ENCODE assay signal across 8 cellular contexts in genomic region chr1:226100436-226101347, GRCh38. TPM values are rescaled to one million over a fixed set of nuclear protein-coding genes. Genes with fewer than 3 reads are reported as not detected.
DNase-seq lines count a peak whose midpoint lies in the region; ATAC-seq and TF ChIP-seq lines count a peak whose summit lies in the region.

No MANE protein-coding gene starts in this region.

- no peak overlapping the region for H4K8ac ChIP-seq in H9 (replicated peaks; ENCODE audit: insufficient read length, low read depth, low read length)

- peak overlapping the region; percentile 88 for H3K4me2 ChIP-seq in H9 (ENCODE audit: insufficient read depth, insufficient read length, low read length)

- no peak for TF ChIP-seq EP300 in transverse colon (IDR thresholded peaks at IDR 0.05; ENCODE audit: low read depth)

- DNase-seq in CD1c-positive myeloid dendritic cell (ENCODE audit: extremely low spot score) (peak; percentile 57), H9 (no peak), endodermal cell (peak; percentile 77), transverse colon (peak; percentile 55), NCI-H2107 treated with DMSO at 0.1 percent for 48 hours (lab: John Stamatoyannopoulos, UW; ENCODE audit: unreplicated experiment) (no peak)
- DNase-seq in activated CD4-positive, alpha-beta T cell treated with anti-CD3 and anti-CD28 coated beads, Interleukin-2, amount 10 ng/mL, durations not matched to agents 7 days and 5 days = peak; percentile 37

- H3K9me3 Mint-ChIP-seq in H9 = no peaks in the 10 kb centered on the region
- H3K9me3 Mint-ChIP-seq in activated CD4-positive, alpha-beta T cell treated with anti-CD3 and anti-CD28 coated beads, Interleukin-2, amount 10 ng/mL, durations not matched to agents 7 days and 5 days = no peaks in the 10 kb centered on the region
- no peaks in the 10 kb centered on the region for H3K9me3 Mint-ChIP-seq in endodermal cell

- intact Hi-C loops in transverse colon (cut with DNase I; ENCODE audit: low total_unique reads) = no loop called here

- no peak overlapping the region for H2BK5ac ChIP-seq in H9 (ENCODE audit: insufficient read length, low read length)

- no peak overlapping the region for H4K91ac ChIP-seq in H9 (ENCODE audit: insufficient read length, low read depth, low read length)

- no peak overlapping the region for H2BK15ac ChIP-seq in H9 (ENCODE audit: low read depth, low read length)

- POLR2A ChIA-PET in activated CD4-positive, alpha-beta T cell treated with anti-CD3 and anti-CD28 coated beads, Interleukin-2, amount 10 ng/mL, durations not matched to agents 7 days and 5 days (lab: Charles Lee) = interaction anchor here (1.2 kb wide), 1 partner anchor 101 kb away, joined by 4 read pairs; the partner anchor contains the start of gene SDE2

- H3K14ac ChIP-seq in H9 (ENCODE audit: insufficient read depth, low read length) = no peak overlapping the region

- H3K4me3 Mint-ChIP-seq in H9 = peak overlapping the region; percentile 69 to 73
- H3K4me3 Mint-ChIP-seq in activated CD4-positive, alpha-beta T cell treated with anti-CD3 and anti-CD28 coated beads, Interleukin-2, amount 10 ng/mL, durations not matched to agents 7 days and 5 days = peak overlapping the region; percentile 79
- H3K4me3 Mint-ChIP-seq in endodermal cell = peak overlapping the region; percentile 62

- H3K4me3 ChIP-seq in endodermal cell (ENCODE audit: low read length) = peak overlapping the region; percentile 68
- peak overlapping the region; percentile 60 for H3K4me3 ChIP-seq in mucosa of stomach (ENCODE audit: low read length)
- peak overlapping the region; percentile 1 to 58 (median 42) for H3K4me3 ChIP-seq in transverse colon

- H3K27me3 ChIP-seq in H9 (ENCODE audit: insufficient read depth, low read length) (no peaks in the 10 kb centered on the region), endodermal cell (ENCODE audit: control insufficient read depth, insufficient read depth, low read length, poor library complexity, severe bottlenecking) (no peaks in the 10 kb centered on the region), mucosa of stomach (ENCODE audit: control insufficient read depth, insufficient read depth, low read length) (no peaks in the 10 kb centered on the region), transverse colon (no peaks in the 10 kb centered on the region)

- no peak overlapping the region for H3K23ac ChIP-seq in H9 (ENCODE audit: insufficient read length, low read depth, low read length)

- in situ Hi-C loops in transverse colon (cut with MboI; ENCODE audit: low pct_ligation_motif_present in 1 of 4, low pct_unique_long_range_greater_than_20kb in 1 of 4, low sequenced_read_pairs in 3 of 4) = no loop called here

- H3K79me1 ChIP-seq in H9 (ENCODE audit: insufficient read depth, low read depth, low read length, poor library complexity, severe bottlenecking) = no peaks in the 10 kb centered on the region

- H3T11ph ChIP-seq in H9 (ENCODE audit: low read length) = no peak overlapping the region

- no peak overlapping the region for H2BK20ac ChIP-seq in H9 (ENCODE audit: low read depth, low read length, poor library complexity, severe bottlenecking)

- TF ChIP-seq POLR2A in transverse colon (IDR thresholded peaks at IDR 0.05) = no peak

- H3K27me3 Mint-ChIP-seq in H9 (ENCODE audit: low read depth) (peaks cover 21% of the 10 kb centered on the region), endodermal cell (ENCODE audit: insufficient read depth) (peaks cover 32% of the 10 kb centered on the region)
- H3K27me3 Mint-ChIP-seq in activated CD4-positive, alpha-beta T cell treated with anti-CD3 and anti-CD28 coated beads, Interleukin-2, amount 10 ng/mL, durations not matched to agents 7 days and 5 days = peaks cover 6% of the 10 kb centered on the region

- H3K9me3 ChIP-seq in H9 (ENCODE audit: control insufficient read depth, low read depth, low read length) = no peaks in the 10 kb centered on the region
- no peaks in the 10 kb centered on the region for H3K9me3 ChIP-seq in endodermal cell (ENCODE audit: control insufficient read depth, low read length)
- no peaks in the 10 kb centered on the region for H3K9me3 ChIP-seq in mucosa of stomach (ENCODE audit: control insufficient read depth, low read length)
- no peaks in the 10 kb centered on the region for H3K9me3 ChIP-seq in transverse colon

- no peak overlapping the region for H2BK12ac ChIP-seq in H9 (ENCODE audit: insufficient read length, low read depth, low read length)

- CTCF ChIA-PET in activated CD4-positive, alpha-beta T cell treated with anti-CD3 and anti-CD28 coated beads, Interleukin-2, amount 10 ng/mL, durations not matched to agents 7 days and 5 days (lab: Charles Lee) = interaction anchor here (0.7 to 3.3 kb wide), 3 partner anchors 9 to 616 kb away, joined by 3 to 13 read pairs (median 6); no protein-coding TSS in a partner anchor

- no peak for ATAC-seq in GM21367 (IDR thresholded peaks at IDR 0.05; ENCODE audit: unreplicated experiment)

- H3K36me3 Mint-ChIP-seq in H9 (ENCODE audit: insufficient read depth in 1 of 3, low read depth in 3 of 3) = no peaks in the 10 kb centered on the region
- no peaks in the 10 kb centered on the region for H3K36me3 Mint-ChIP-seq in activated CD4-positive, alpha-beta T cell treated with anti-CD3 and anti-CD28 coated beads, Interleukin-2, amount 10 ng/mL, durations not matched to agents 7 days and 5 days (ENCODE audit: low read depth)
- H3K36me3 Mint-ChIP-seq in endodermal cell (ENCODE audit: low read depth) = no peaks in the 10 kb centered on the region

- H2AK5ac ChIP-seq in H9 (ENCODE audit: insufficient read length, low read length) = no peak overlapping the region

- H3K56ac ChIP-seq in H9 (ENCODE audit: insufficient read length, low read depth, low read length) = no peak overlapping the region

- H3K4ac ChIP-seq in H9 (ENCODE audit: low read depth, low read length) = no peak overlapping the region

- WGBS in H9 (ENCODE audit: extremely low coverage, insufficient read length, low lambda C conversion rate) = no CpG with 5 or more reads among the region's 32 CpGs
- WGBS in endodermal cell (ENCODE audit: insufficient coverage in 1 of 2, insufficient read length in 1 of 2), 2 experiments = 35 to 43% methylated on average over 17 to 31 of the region's 32 CpGs
- 2 to 10% methylated on average over 11 to 32 of the region's 32 CpGs for WGBS in transverse colon (ENCODE audit: low coverage in 1 of 2), 2 donors

- peaks cover 5% of the 10 kb centered on the region; the same call in 1 of the 2 replicates for H3K4me1 ChIP-seq in H9 (ENCODE audit: insufficient read depth, low read length)
- H3K4me1 ChIP-seq in endodermal cell (ENCODE audit: control insufficient read depth, insufficient read depth, low read length) = no peaks in the 10 kb centered on the region
- no peaks in the 10 kb centered on the region for H3K4me1 ChIP-seq in mucosa of stomach (ENCODE audit: control insufficient read depth, insufficient read depth, low read length)
- peaks cover 0 to 11% (median 7%) of the 10 kb centered on the region in 4 donors for H3K4me1 ChIP-seq in transverse colon

- H3K27ac Mint-ChIP-seq in H9 = no peak overlapping the region
- H3K27ac Mint-ChIP-seq in activated CD4-positive, alpha-beta T cell treated with anti-CD3 and anti-CD28 coated beads, Interleukin-2, amount 10 ng/mL, durations not matched to agents 7 days and 5 days = peak overlapping the region; percentile 55
- H3K27ac Mint-ChIP-seq in endodermal cell = no peak overlapping the region

- H3K4me1 Mint-ChIP-seq in H9 = peaks cover 31 to 43% of the 10 kb centered on the region in 2 experiments
- peaks cover 15% of the 10 kb centered on the region for H3K4me1 Mint-ChIP-seq in activated CD4-positive, alpha-beta T cell treated with anti-CD3 and anti-CD28 coated beads, Interleukin-2, amount 10 ng/mL, durations not matched to agents 7 days and 5 days
- H3K4me1 Mint-ChIP-seq in endodermal cell = peaks cover 28% of the 10 kb centered on the region

- no peaks in the 10 kb centered on the region for H4K20me1 ChIP-seq in H9 (ENCODE audit: control insufficient read depth, insufficient read depth, insufficient read length)

- H3K36me3 ChIP-seq in endodermal cell (ENCODE audit: control insufficient read depth, insufficient read depth, low read length) (no peaks in the 10 kb centered on the region), mucosa of stomach (ENCODE audit: control insufficient read depth, insufficient read depth, low read length) (no peaks in the 10 kb centered on the region), transverse colon (no peaks in the 10 kb centered on the region)

- no peak overlapping the region for H3K18ac ChIP-seq in H9 (ENCODE audit: insufficient read length, low read depth, low read length)

- H3K9ac ChIP-seq in H9 (ENCODE audit: extremely low read depth, insufficient read length, low read length) (no peak overlapping the region), endodermal cell (ENCODE audit: extremely low read depth, low read length, poor library complexity, severe bottlenecking) (no peak overlapping the region), mucosa of stomach (ENCODE audit: low read length) (peak overlapping the region; percentile 72)

- peaks cover 5% of the 10 kb centered on the region for H3K23me2 ChIP-seq in H9 (ENCODE audit: insufficient read length, low read depth, low read length, poor library complexity, severe bottlenecking)

- H4K5ac ChIP-seq in H9 (ENCODE audit: insufficient read length, low read depth, low read length) = no peak overlapping the region

- H3K27ac ChIP-seq in H9 (ENCODE audit: insufficient read length, low read depth, low read length) = no peak overlapping the region
- no peak overlapping the region for H3K27ac ChIP-seq in endodermal cell (ENCODE audit: low read depth, low read length)
- H3K27ac ChIP-seq in transverse colon = no peak overlapping the region

- no peak overlapping the region for H2AFZ ChIP-seq in H9 (ENCODE audit: low read length)

- no peak overlapping the region for H2BK120ac ChIP-seq in H9 (ENCODE audit: low read depth, low read length, poor library complexity, severe bottlenecking)

- H3K79me2 ChIP-seq in H9 (ENCODE audit: insufficient read depth, low read length) = no peaks in the 10 kb centered on the region

- peak; percentile 31; the same call in 1 of the 3 replicates for TF ChIP-seq CTCF in H9 (conservative IDR thresholded peaks at IDR 0.05)
- peak; percentile 43 for TF ChIP-seq CTCF in endodermal cell (conservative IDR thresholded peaks at IDR 0.05)
- peak in 1 of 5 experiments; percentile 12 for TF ChIP-seq CTCF in transverse colon (IDR thresholded peaks at IDR 0.05)

RNA-seq across cellular contexts. Expression of gene H3-3A, which starts 38.2 kb away (rescaled TPM):
- 1,129 and 1,182 TPM in 2 replicates for total RNA-seq in H9 (2021)
- 100 to 1,000 TPM; 651 to 657 TPM for total RNA-seq in activated CD4-positive, alpha-beta T cell treated with anti-CD3 and anti-CD28 coated beads, Interleukin-2, amount 10 ng/mL, durations not matched to agents 7 days and 5 days
- total RNA-seq in endodermal cell = 100 to 1,000 TPM; 733 to 829 TPM
- polyA plus RNA-seq in endodermal cell (2013, experiment 1 of 2) = 1,298 TPM
- polyA plus RNA-seq in endodermal cell (2013, experiment 2 of 2) = 1,242 TPM
- total RNA-seq in transverse colon = 100 to 1,000 TPM; 128 to 557 (median 501) TPM

Comparison
In these comparisons a context has a peak if more than half of its experiments do, and no peak if none do; other contexts are left out.
1. DNase-seq: peak in CD1c-positive myeloid dendritic cell (single experiment), activated CD4-positive, alpha-beta T cell treated with anti-CD3 and anti-CD28 coated beads, Interleukin-2, amount 10 ng/mL, durations not matched to agents 7 days and 5 days (single experiment), endodermal cell (single experiment) and transverse colon (single experiment); none in H9 (single experiment) and NCI-H2107 treated with DMSO at 0.1 percent for 48 hours (single experiment).
2. Peak in every context shown above with its lines, with median percentiles within 50 percentile points of each other: H3K4me3 Mint-ChIP-seq and H3K4me3 ChIP-seq.